12 cellular contexts compared by ENCODE assay signal in the genomic region with DNA sequence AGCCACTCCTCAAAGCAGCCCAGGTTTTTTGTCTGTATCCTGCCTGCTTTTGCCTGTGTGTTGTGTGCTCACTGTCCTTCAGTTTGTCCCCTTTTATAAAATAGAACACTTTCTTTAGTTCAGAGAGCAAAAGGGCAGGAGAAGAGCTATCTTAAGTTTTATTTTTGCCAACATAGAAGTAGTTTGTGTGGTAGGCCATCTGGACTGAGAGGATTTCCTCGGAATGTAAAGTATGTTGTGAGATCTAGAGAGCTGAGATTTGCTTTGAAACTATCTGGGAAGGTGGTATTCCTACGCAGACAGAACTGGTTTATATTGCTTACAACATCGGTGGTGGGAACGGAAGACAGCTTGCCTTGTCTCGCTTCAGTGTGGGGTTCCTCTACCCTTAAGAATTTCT.
DNase-seq lines count a peak whose midpoint lies in the region; ATAC-seq, FAIRE-seq and TF ChIP-seq lines count a peak whose summit lies in the region.
"Had no signal": no experiment of that assay in that cellular context is flagged by ENCODE, and none has a peak within 500 bp of the region (broad histone marks: within the 10 kb centered on the region; RNA-seq: fewer than 3 reads in every experiment).

No MANE protein-coding gene starts in this region.

- H3K18ac ChIP-seq in mesendoderm (ENCODE audit: low read length), result peak overlapping the region; percentile 75

- no peak overlapping the region for H2BK120ac ChIP-seq in mesendoderm (ENCODE audit: low read depth, low read length)

- no peak for TF ChIP-seq POLR2A in Peyer's patch (IDR thresholded peaks at IDR 0.05)

- no peaks in the 10 kb centered on the region for H3K27me3 Mint-ChIP-seq in endodermal cell (ENCODE audit: insufficient read depth)

- no peaks in the 10 kb centered on the region for H3K27me3 ChIP-seq in endodermal cell (ENCODE audit: control insufficient read depth, insufficient read depth, low read length, poor library complexity, severe bottlenecking)
- H3K27me3 ChIP-seq in mesendoderm (ENCODE audit: insufficient read depth, low read length, poor library complexity), result no peaks in the 10 kb centered on the region
- no peaks in the 10 kb centered on the region for H3K27me3 ChIP-seq in Peyer's patch
- H3K27me3 ChIP-seq: uterus had no signal

- peaks cover 17% of the 10 kb centered on the region for H3K4me1 Mint-ChIP-seq in endodermal cell

- no peak overlapping the region for H2AK5ac ChIP-seq in mesendoderm (ENCODE audit: low read length)

- 82 to 97% methylated on average over 5 of the region's 5 CpGs for WGBS in endodermal cell (ENCODE audit: insufficient coverage in 1 of 2, insufficient read length in 1 of 2), 2 experiments
- no CpG with 5 or more reads among the region's 5 CpGs for WGBS in mesendoderm (ENCODE audit: extremely low coverage, insufficient coverage, low lambda C conversion rate)

- peaks cover 6% of the 10 kb centered on the region for H3K79me1 ChIP-seq in mesendoderm (ENCODE audit: low read length)

- H3K4me2 ChIP-seq in mesendoderm (ENCODE audit: low read length), result no peak overlapping the region

- no peak for ATAC-seq in HG02938 (IDR thresholded peaks at IDR 0.05; ENCODE audit: unreplicated experiment)
- no peak for ATAC-seq in GM19397 (IDR thresholded peaks at IDR 0.05; ENCODE audit: unreplicated experiment)

- H3K4me1 ChIP-seq in endodermal cell (ENCODE audit: control insufficient read depth, insufficient read depth, low read length) (peaks cover 3% of the 10 kb centered on the region), mesendoderm (ENCODE audit: control insufficient read depth, low read depth, low read length) (no peaks in the 10 kb centered on the region), Peyer's patch (peaks cover 0 to 6% (median 0%) of the 10 kb centered on the region in 4 donors)
- H3K4me1 ChIP-seq: uterus had no signal

- H3K9ac ChIP-seq in endodermal cell (ENCODE audit: extremely low read depth, low read length, poor library complexity, severe bottlenecking) (peak overlapping the region; percentile 30), mesendoderm (ENCODE audit: low read length) (no peak overlapping the region)

- peak overlapping the region; percentile 20 for H3K56ac ChIP-seq in mesendoderm (ENCODE audit: low read length)

- peak; percentile 36 for FAIRE-seq in HTR-8/SVneo (lab: Jason Lieb, UNC)

- no peaks in the 10 kb centered on the region for H3K9me3 ChIP-seq in endodermal cell (ENCODE audit: control insufficient read depth, low read length)
- H3K9me3 ChIP-seq in Peyer's patch, result no peaks in the 10 kb centered on the region
- H3K9me3 ChIP-seq: uterus had no signal

- H3K27ac ChIP-seq in endodermal cell (ENCODE audit: low read depth, low read length), result peak overlapping the region; percentile 1
- H3K27ac ChIP-seq in mesendoderm (ENCODE audit: low read depth, low read length), result no peak overlapping the region
- no peak overlapping the region for H3K27ac ChIP-seq in Peyer's patch
- H3K27ac ChIP-seq: uterus had no signal

- H3K23ac ChIP-seq in mesendoderm (ENCODE audit: low read length), result no peak overlapping the region

- H3K79me2 ChIP-seq in mesendoderm (ENCODE audit: control insufficient read depth, insufficient read depth, low read length), result peaks cover 6% of the 10 kb centered on the region

- H3K36me3 Mint-ChIP-seq in endodermal cell (ENCODE audit: low read depth), result peaks cover 2% of the 10 kb centered on the region

- H3K4me3 ChIP-seq in endodermal cell (ENCODE audit: low read length) (no peak overlapping the region), mesendoderm (ENCODE audit: low read length) (no peak overlapping the region), Peyer's patch (no peak overlapping the region)
- H3K4me3 ChIP-seq: uterus had no signal

- H4K8ac ChIP-seq in mesendoderm (ENCODE audit: low read depth, low read length), result no peak overlapping the region

- H2BK15ac ChIP-seq in mesendoderm (replicated peaks; ENCODE audit: low read depth), result no peak overlapping the region

- H3K4ac ChIP-seq in mesendoderm (ENCODE audit: low read depth, low read length), result no peak overlapping the region

- no peak overlapping the region for H3K4me3 Mint-ChIP-seq in endodermal cell

- peak overlapping the region; percentile 65 for H3K27ac Mint-ChIP-seq in endodermal cell

- DNase-seq in AG08395 (ENCODE audit: low spot score) (peak; percentile 21), HTR-8/SVneo (ENCODE audit: insufficient read length, low spot score) (peak; percentile 17), endodermal cell (peak; percentile 47), mesendoderm (peak; percentile 82), NCI-H69 (lab: John Stamatoyannopoulos, UW) (no peak), Peyer's patch (no peak)
- DNase-seq: activated CD4-positive, alpha-beta T cell treated with anti-CD3 and anti-CD28 coated beads for 4 hours; AML-193; stimulated activated CD4-positive, alpha-beta T cell treated with anti-CD3 and anti-CD28 coated beads, Interleukin-15, amount 100 ng/mL, for 24 hours; uterus had no signal

- H3K36me3 ChIP-seq in endodermal cell (ENCODE audit: control insufficient read depth, insufficient read depth, low read length) (no peaks in the 10 kb centered on the region), mesendoderm (ENCODE audit: control insufficient read depth, insufficient read depth, low read length) (no peaks in the 10 kb centered on the region), Peyer's patch (no peaks in the 10 kb centered on the region)
- H3K36me3 ChIP-seq: uterus had no signal

- no peak overlapping the region for H4K5ac ChIP-seq in mesendoderm (ENCODE audit: low read length)

- H2BK5ac ChIP-seq in mesendoderm (ENCODE audit: low read length), result no peak overlapping the region

- no peaks in the 10 kb centered on the region for H3K9me3 Mint-ChIP-seq in endodermal cell

- no peak for TF ChIP-seq CTCF in endodermal cell (conservative IDR thresholded peaks at IDR 0.05)
- no peak for TF ChIP-seq CTCF in Peyer's patch (IDR thresholded peaks at IDR 0.05)

Comparison
In these comparisons a context has a peak if more than half of its experiments do, and no peak if none do; other contexts are left out.
1. DNase-seq: peak in AG08395 (single experiment), HTR-8/SVneo (single experiment), endodermal cell (single experiment) and mesendoderm (single experiment); none in NCI-H69 (single experiment) and Peyer's patch (0 of 3).